In the genomic region with DNA sequence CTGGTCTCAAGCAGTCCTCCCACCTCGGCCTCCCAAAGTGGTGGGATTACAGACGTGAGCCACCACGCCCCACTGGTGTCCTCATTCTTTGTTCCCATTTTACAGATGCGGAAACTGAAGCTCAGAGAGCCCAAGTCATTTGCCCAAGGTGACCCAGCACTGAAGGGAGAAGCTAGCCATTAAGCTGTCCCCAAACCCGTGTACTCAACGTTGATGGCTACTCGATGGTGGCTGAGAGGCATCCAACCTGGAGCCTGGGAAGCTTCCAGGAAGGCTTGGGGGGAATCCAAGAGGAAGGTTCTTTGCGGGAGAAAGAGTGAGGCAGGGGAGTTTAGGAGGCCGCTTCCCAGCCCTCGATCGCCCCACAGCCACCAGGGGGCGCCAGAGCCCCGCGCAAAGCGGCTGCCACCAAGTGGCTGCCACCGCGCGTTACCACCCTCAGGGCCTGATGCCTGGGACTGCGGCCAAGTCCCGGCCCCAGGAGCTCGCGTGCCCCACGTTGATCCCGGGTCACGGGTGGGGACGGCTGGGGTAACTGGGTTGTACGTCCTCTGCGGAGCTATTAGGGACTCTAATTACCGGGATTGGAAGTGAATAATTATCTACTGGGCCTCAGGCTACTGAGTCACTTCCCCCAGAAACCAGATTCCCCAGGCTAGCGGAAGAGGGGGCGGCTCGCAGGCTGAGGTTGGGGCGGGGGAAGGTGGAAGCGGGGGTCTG, we compare ENCODE assay signal across 1 cellular context.
TF ChIP-seq lines count a peak whose summit lies in the region.

No MANE protein-coding gene starts in this region.

TF ChIP-seq in K562, 482 proteins besides CTCF, POLR2A, EP300 and RAD21 (continued from another document and continues in another):
- TF ChIP-seq HSF4 (CRISPR knock-in tag; IDR thresholded peaks at IDR 0.05; ENCODE audit: borderline replicate concordance): no peak
- TF ChIP-seq, protein P1, sequence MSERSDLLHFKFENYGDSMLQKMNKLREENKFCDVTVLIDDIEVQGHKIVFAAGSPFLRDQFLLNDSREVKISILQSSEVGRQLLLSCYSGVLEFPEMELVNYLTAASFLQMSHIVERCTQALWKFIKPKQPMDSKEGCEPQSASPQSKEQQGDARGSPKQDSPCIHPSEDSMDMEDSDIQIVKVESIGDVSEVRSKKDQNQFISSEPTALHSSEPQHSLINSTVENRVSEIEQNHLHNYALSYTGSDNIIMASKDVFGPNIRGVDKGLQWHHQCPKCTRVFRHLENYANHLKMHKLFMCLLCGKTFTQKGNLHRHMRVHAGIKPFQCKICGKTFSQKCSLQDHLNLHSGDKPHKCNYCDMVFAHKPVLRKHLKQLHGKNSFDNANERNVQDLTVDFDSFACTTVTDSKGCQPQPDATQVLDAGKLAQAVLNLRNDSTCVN (CRISPR knock-in tag; IDR thresholded peaks at IDR 0.05): no peak
- TF ChIP-seq, protein P2, sequence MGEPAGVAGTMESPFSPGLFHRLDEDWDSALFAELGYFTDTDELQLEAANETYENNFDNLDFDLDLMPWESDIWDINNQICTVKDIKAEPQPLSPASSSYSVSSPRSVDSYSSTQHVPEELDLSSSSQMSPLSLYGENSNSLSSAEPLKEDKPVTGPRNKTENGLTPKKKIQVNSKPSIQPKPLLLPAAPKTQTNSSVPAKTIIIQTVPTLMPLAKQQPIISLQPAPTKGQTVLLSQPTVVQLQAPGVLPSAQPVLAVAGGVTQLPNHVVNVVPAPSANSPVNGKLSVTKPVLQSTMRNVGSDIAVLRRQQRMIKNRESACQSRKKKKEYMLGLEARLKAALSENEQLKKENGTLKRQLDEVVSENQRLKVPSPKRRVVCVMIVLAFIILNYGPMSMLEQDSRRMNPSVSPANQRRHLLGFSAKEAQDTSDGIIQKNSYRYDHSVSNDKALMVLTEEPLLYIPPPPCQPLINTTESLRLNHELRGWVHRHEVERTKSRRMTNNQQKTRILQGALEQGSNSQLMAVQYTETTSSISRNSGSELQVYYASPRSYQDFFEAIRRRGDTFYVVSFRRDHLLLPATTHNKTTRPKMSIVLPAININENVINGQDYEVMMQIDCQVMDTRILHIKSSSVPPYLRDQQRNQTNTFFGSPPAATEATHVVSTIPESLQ (CRISPR knock-in tag; IDR thresholded peaks at IDR 0.05): no peak
- TF ChIP-seq SETDB1 (IDR thresholded peaks at IDR 0.05; ENCODE audit: low read length): no peak
- TF ChIP-seq, protein P3, sequence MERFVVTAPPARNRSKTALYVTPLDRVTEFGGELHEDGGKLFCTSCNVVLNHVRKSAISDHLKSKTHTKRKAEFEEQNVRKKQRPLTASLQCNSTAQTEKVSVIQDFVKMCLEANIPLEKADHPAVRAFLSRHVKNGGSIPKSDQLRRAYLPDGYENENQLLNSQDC (CRISPR knock-in tag; IDR thresholded peaks at IDR 0.05): no peak
- TF ChIP-seq ZNF23 (CRISPR knock-in tag; IDR thresholded peaks at IDR 0.05): no peak
- TF ChIP-seq ERF (CRISPR knock-in tag; IDR thresholded peaks at IDR 0.05): no peak
- TF ChIP-seq ZNF3 (CRISPR knock-in tag; IDR thresholded peaks at IDR 0.05): no peak
- no peak for TF ChIP-seq ZNF165 (CRISPR knock-in tag; IDR thresholded peaks at IDR 0.05; ENCODE audit: borderline replicate concordance)
- TF ChIP-seq, protein P4, sequence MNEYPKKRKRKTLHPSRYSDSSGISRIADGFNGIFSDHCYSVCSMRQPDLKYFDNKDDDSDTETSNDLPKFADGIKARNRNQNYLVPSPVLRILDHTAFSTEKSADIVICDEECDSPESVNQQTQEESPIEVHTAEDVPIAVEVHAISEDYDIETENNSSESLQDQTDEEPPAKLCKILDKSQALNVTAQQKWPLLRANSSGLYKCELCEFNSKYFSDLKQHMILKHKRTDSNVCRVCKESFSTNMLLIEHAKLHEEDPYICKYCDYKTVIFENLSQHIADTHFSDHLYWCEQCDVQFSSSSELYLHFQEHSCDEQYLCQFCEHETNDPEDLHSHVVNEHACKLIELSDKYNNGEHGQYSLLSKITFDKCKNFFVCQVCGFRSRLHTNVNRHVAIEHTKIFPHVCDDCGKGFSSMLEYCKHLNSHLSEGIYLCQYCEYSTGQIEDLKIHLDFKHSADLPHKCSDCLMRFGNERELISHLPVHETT (CRISPR knock-in tag; conservative IDR thresholded peaks at IDR 0.05 in 1 of 2, IDR thresholded peaks at IDR 0.05 in 1 of 2): no peak
- TF ChIP-seq ARID2 (IDR thresholded peaks at IDR 0.05): peak; percentile 84
- no peak for TF ChIP-seq PCBP1 (IDR thresholded peaks at IDR 0.05; ENCODE audit: low read depth, low read length, poor library complexity, severe bottlenecking)
- no peak for TF ChIP-seq EZH2 (IDR thresholded peaks at IDR 0.05; ENCODE audit: borderline replicate concordance, low read depth, low read length)
- TF ChIP-seq, protein P5, sequence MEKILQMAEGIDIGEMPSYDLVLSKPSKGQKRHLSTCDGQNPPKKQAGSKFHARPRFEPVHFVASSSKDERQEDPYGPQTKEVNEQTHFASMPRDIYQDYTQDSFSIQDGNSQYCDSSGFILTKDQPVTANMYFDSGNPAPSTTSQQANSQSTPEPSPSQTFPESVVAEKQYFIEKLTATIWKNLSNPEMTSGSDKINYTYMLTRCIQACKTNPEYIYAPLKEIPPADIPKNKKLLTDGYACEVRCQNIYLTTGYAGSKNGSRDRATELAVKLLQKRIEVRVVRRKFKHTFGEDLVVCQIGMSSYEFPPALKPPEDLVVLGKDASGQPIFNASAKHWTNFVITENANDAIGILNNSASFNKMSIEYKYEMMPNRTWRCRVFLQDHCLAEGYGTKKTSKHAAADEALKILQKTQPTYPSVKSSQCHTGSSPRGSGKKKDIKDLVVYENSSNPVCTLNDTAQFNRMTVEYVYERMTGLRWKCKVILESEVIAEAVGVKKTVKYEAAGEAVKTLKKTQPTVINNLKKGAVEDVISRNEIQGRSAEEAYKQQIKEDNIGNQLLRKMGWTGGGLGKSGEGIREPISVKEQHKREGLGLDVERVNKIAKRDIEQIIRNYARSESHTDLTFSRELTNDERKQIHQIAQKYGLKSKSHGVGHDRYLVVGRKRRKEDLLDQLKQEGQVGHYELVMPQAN (IDR thresholded peaks at IDR 0.05; ENCODE audit: borderline replicate concordance): 0 out of 2 replicates have a peak, but pooled peaks have one; percentile 31
- no peak for TF ChIP-seq TEAD4 (IDR thresholded peaks at IDR 0.05; ENCODE audit: low read length)
- no peak for TF ChIP-seq TEAD4 (CRISPR knock-in tag; IDR thresholded peaks at IDR 0.05; ENCODE audit: borderline replicate concordance)
- TF ChIP-seq TCF3 (CRISPR knock-in tag; IDR thresholded peaks at IDR 0.05): peak; percentile 20; the same call in 1 of the 2 replicates
- TF ChIP-seq, protein P6, sequence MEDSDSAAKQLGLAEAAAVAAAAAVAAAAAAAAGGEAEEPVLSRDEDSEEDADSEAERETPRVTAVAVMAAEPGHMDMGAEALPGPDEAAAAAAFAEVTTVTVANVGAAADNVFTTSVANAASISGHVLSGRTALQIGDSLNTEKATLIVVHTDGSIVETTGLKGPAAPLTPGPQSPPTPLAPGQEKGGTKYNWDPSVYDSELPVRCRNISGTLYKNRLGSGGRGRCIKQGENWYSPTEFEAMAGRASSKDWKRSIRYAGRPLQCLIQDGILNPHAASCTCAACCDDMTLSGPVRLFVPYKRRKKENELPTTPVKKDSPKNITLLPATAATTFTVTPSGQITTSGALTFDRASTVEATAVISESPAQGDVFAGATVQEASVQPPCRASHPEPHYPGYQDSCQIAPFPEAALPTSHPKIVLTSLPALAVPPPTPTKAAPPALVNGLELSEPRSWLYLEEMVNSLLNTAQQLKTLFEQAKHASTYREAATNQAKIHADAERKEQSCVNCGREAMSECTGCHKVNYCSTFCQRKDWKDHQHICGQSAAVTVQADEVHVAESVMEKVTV (CRISPR knock-in tag; IDR thresholded peaks at IDR 0.05): peak; percentile 94
- no peak for TF ChIP-seq HOXB6 (CRISPR knock-in tag; IDR thresholded peaks at IDR 0.05; ENCODE audit: borderline replicate concordance)
- TF ChIP-seq SOX6 (IDR thresholded peaks at IDR 0.05): 0 out of 2 replicates have a peak, but pooled peaks have one; percentile 23
- no peak for TF ChIP-seq KLF10 (CRISPR knock-in tag; IDR thresholded peaks at IDR 0.05)
- TF ChIP-seq, protein P7, sequence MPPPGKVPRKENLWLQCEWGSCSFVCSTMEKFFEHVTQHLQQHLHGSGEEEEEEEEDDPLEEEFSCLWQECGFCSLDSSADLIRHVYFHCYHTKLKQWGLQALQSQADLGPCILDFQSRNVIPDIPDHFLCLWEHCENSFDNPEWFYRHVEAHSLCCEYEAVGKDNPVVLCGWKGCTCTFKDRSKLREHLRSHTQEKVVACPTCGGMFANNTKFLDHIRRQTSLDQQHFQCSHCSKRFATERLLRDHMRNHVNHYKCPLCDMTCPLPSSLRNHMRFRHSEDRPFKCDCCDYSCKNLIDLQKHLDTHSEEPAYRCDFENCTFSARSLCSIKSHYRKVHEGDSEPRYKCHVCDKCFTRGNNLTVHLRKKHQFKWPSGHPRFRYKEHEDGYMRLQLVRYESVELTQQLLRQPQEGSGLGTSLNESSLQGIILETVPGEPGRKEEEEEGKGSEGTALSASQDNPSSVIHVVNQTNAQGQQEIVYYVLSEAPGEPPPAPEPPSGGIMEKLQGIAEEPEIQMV (tag; conservative IDR thresholded peaks at IDR 0.05; ENCODE audit: low read depth): no peak
- TF ChIP-seq, protein P8, sequence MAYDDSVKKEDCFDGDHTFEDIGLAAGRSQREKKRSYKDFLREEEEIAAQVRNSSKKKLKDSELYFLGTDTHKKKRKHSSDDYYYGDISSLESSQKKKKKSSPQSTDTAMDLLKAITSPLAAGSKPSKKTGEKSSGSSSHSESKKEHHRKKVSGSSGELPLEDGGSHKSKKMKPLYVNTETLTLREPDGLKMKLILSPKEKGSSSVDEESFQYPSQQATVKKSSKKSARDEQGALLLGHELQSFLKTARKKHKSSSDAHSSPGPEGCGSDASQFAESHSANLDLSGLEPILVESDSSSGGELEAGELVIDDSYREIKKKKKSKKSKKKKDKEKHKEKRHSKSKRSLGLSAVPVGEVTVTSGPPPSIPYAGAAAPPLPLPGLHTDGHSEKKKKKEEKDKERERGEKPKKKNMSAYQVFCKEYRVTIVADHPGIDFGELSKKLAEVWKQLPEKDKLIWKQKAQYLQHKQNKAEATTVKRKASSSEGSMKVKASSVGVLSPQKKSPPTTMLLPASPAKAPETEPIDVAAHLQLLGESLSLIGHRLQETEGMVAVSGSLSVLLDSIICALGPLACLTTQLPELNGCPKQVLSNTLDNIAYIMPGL (CRISPR knock-in tag; IDR thresholded peaks at IDR 0.05): peak; percentile 53; the same call in 1 of the 2 replicates
- TF ChIP-seq ZNF507 (tag; conservative IDR thresholded peaks at IDR 0.05): no peak
- TF ChIP-seq, protein P9, sequence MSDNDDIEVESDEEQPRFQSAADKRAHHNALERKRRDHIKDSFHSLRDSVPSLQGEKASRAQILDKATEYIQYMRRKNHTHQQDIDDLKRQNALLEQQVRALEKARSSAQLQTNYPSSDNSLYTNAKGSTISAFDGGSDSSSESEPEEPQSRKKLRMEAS (CRISPR knock-in tag; IDR thresholded peaks at IDR 0.05): no peak
- no peak for TF ChIP-seq ZNF174 (CRISPR knock-in tag; IDR thresholded peaks at IDR 0.05)
- TF ChIP-seq TAL1 (IDR thresholded peaks at IDR 0.05): no peak
- no peak for TF ChIP-seq MCM7 (IDR thresholded peaks at IDR 0.05)
- TF ChIP-seq, protein P10, sequence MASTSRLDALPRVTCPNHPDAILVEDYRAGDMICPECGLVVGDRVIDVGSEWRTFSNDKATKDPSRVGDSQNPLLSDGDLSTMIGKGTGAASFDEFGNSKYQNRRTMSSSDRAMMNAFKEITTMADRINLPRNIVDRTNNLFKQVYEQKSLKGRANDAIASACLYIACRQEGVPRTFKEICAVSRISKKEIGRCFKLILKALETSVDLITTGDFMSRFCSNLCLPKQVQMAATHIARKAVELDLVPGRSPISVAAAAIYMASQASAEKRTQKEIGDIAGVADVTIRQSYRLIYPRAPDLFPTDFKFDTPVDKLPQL (IDR thresholded peaks at IDR 0.05; ENCODE audit: extremely low read depth, insufficient read length): no peak
- TF ChIP-seq, protein P11, sequence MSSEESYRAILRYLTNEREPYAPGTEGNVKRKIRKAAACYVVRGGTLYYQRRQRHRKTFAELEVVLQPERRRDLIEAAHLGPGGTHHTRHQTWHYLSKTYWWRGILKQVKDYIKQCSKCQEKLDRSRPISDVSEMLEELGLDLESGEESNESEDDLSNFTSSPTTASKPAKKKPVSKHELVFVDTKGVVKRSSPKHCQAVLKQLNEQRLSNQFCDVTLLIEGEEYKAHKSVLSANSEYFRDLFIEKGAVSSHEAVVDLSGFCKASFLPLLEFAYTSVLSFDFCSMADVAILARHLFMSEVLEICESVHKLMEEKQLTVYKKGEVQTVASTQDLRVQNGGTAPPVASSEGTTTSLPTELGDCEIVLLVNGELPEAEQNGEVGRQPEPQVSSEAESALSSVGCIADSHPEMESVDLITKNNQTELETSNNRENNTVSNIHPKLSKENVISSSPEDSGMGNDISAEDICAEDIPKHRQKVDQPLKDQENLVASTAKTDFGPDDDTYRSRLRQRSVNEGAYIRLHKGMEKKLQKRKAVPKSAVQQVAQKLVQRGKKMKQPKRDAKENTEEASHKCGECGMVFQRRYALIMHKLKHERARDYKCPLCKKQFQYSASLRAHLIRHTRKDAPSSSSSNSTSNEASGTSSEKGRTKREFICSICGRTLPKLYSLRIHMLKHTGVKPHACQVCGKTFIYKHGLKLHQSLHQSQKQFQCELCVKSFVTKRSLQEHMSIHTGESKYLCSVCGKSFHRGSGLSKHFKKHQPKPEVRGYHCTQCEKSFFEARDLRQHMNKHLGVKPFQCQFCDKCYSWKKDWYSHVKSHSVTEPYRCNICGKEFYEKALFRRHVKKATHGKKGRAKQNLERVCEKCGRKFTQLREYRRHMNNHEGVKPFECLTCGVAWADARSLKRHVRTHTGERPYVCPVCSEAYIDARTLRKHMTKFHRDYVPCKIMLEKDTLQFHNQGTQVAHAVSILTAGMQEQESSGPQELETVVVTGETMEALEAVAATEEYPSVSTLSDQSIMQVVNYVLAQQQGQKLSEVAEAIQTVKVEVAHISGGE (CRISPR knock-in tag; IDR thresholded peaks at IDR 0.05): peak in 1 of 3 experiments; percentile 46; a peak in 1 of 6 replicates
- TF ChIP-seq DDX20 (tag; IDR thresholded peaks at IDR 0.05; ENCODE audit: low read depth): no peak
- TF ChIP-seq CREB1 (IDR thresholded peaks at IDR 0.05): no peak
- TF ChIP-seq CREB1 (CRISPR knock-in tag; IDR thresholded peaks at IDR 0.05): no peak
- no peak for TF ChIP-seq SAP30 (IDR thresholded peaks at IDR 0.05; ENCODE audit: borderline replicate concordance, insufficient read depth, low read depth, low read length, poor library complexity, severe bottlenecking)
- TF ChIP-seq, protein P12, sequence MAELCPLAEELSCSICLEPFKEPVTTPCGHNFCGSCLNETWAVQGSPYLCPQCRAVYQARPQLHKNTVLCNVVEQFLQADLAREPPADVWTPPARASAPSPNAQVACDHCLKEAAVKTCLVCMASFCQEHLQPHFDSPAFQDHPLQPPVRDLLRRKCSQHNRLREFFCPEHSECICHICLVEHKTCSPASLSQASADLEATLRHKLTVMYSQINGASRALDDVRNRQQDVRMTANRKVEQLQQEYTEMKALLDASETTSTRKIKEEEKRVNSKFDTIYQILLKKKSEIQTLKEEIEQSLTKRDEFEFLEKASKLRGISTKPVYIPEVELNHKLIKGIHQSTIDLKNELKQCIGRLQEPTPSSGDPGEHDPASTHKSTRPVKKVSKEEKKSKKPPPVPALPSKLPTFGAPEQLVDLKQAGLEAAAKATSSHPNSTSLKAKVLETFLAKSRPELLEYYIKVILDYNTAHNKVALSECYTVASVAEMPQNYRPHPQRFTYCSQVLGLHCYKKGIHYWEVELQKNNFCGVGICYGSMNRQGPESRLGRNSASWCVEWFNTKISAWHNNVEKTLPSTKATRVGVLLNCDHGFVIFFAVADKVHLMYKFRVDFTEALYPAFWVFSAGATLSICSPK (IDR thresholded peaks at IDR 0.05; ENCODE audit: borderline replicate concordance): no peak
- TF ChIP-seq NFRKB (IDR thresholded peaks at IDR 0.05; ENCODE audit: low read depth): no peak
